Comparison of ENCODE assay signal across 8 cellular contexts in the genomic region with DNA sequence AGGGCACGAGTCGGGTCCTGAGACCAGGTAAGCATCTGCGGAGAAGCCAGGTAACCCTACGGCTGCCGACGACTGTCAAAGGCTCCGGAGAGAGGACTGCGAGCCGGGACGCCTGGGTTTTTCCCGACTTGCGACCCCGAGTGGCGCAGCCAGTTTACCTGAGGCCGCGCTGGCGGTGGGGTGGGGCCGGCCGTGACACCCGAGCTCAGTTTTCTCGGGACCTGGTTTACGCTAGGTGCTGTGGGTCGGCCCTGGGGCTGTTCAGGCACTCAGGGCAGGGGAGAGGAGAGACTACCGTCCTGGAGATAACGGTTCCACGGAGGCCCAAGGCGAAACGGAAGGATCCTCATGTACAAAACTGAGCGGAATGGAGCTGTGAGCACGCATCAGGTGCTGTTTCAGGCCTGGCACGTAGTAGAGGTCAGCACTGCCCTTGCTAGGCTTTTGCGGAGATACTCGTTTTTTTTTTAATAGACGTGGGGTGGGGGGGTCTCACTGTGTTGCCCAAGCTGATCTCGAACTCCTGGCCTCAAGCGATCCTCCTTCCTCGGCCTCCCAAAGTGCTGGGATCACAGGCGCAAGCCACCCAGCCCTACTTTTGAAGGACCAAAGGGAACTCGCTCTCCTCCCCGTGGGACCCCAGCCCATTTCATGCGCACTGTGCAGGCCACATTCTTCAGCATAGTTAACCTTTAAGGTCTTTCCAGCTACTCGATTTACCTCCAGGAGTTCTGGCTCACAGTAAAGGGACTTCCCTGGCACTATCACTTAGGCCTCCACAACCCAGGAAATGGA. TPM values are rescaled to one million over a fixed set of nuclear protein-coding genes. Genes with fewer than 3 reads are reported as not detected.
DNase-seq lines count a peak whose midpoint lies in the region; ATAC-seq, FAIRE-seq and TF ChIP-seq lines count a peak whose summit lies in the region.

No MANE protein-coding gene starts in this region.

- FAIRE-seq in HTR-8/SVneo (lab: Jason Lieb, UNC) = no peak

- no peaks in the 10 kb centered on the region for H3K9me3 Mint-ChIP-seq in osteocyte (ENCODE audit: unreplicated experiment)

- peak overlapping the region; percentile 89 for H3K27ac Mint-ChIP-seq in osteocyte (ENCODE audit: unreplicated experiment)

- H3K4me3 ChIP-seq in SJSA1 = peak overlapping the region; percentile 67

- no peaks in the 10 kb centered on the region for H3K27me3 Mint-ChIP-seq in osteocyte (ENCODE audit: unreplicated experiment)

- peaks cover 2% of the 10 kb centered on the region for H3K36me3 Mint-ChIP-seq in osteocyte (ENCODE audit: unreplicated experiment)

- H3K27ac ChIP-seq in SJSA1 = no peak overlapping the region

- ATAC-seq in GM18873 (IDR thresholded peaks at IDR 0.05; ENCODE audit: low FRiP score, unreplicated experiment) (peak; percentile 15), HG02885 (IDR thresholded peaks at IDR 0.05; ENCODE audit: poor library complexity, unreplicated experiment) (peak; percentile 17), esophagus mucosa (peak; percentile 28)

- peaks cover 12% of the 10 kb centered on the region for H3K4me1 ChIP-seq in SJSA1 (replicated peaks)

- no peaks in the 10 kb centered on the region for H3K9me3 ChIP-seq in SJSA1 (replicated peaks)

- peaks cover 38% of the 10 kb centered on the region for H3K4me1 Mint-ChIP-seq in osteocyte (ENCODE audit: unreplicated experiment)

- H3K27me3 ChIP-seq in SJSA1 (replicated peaks) = no peaks in the 10 kb centered on the region

- H3K4me3 Mint-ChIP-seq in osteocyte (ENCODE audit: unreplicated experiment) = peak overlapping the region; percentile 95

- DNase-seq in SJSA1 (ENCODE audit: low read depth in 1 of 2, low spot score in 2 of 2) (peak in 1 of 2 experiments; percentile 8), osteocyte (ENCODE audit: extremely low spot score, unreplicated experiment) (no peak), NCI-H1694 (lab: John Stamatoyannopoulos, UW) (no peak), activated gamma-delta T cell (lab: John Stamatoyannopoulos, UW) (no peak), HTR-8/SVneo (ENCODE audit: insufficient read length, low spot score) (no peak)

- no peak for TF ChIP-seq CTCF in osteocyte (IDR thresholded peaks at IDR 0.05)

- peaks cover 16% of the 10 kb centered on the region for H3K36me3 ChIP-seq in SJSA1

RNA-seq across cellular contexts. Expression of gene MTRFR, which starts 0.5 kb away (rescaled TPM):
- total RNA-seq in SJSA1 (2014; rRNA removed; shearing (Covaris generic)) = 10.3 and 14.2 TPM in 2 replicates
- total RNA-seq in esophagus mucosa (7.7 TPM), osteocyte (14.3 and 18.0 TPM in 2 replicates)

RNA-seq across cellular contexts. Expression of gene MPHOSPH9, which starts 0.8 kb away (rescaled TPM):
- total RNA-seq in SJSA1 (2014; rRNA removed; shearing (Covaris generic)) = 77.6 and 142 TPM in 2 replicates
- 13.0 TPM for total RNA-seq in esophagus mucosa
- 33.9 and 39.1 TPM in 2 replicates for total RNA-seq in osteocyte

RNA-seq across cellular contexts. Expression of gene CDK2AP1, which starts 38.0 kb away (rescaled TPM):
- total RNA-seq in SJSA1 (2014; rRNA removed; shearing (Covaris generic)) = 124 and 162 TPM in 2 replicates
- total RNA-seq in esophagus mucosa (109 TPM), osteocyte (214 and 220 TPM in 2 replicates)
